In the genomic region with DNA sequence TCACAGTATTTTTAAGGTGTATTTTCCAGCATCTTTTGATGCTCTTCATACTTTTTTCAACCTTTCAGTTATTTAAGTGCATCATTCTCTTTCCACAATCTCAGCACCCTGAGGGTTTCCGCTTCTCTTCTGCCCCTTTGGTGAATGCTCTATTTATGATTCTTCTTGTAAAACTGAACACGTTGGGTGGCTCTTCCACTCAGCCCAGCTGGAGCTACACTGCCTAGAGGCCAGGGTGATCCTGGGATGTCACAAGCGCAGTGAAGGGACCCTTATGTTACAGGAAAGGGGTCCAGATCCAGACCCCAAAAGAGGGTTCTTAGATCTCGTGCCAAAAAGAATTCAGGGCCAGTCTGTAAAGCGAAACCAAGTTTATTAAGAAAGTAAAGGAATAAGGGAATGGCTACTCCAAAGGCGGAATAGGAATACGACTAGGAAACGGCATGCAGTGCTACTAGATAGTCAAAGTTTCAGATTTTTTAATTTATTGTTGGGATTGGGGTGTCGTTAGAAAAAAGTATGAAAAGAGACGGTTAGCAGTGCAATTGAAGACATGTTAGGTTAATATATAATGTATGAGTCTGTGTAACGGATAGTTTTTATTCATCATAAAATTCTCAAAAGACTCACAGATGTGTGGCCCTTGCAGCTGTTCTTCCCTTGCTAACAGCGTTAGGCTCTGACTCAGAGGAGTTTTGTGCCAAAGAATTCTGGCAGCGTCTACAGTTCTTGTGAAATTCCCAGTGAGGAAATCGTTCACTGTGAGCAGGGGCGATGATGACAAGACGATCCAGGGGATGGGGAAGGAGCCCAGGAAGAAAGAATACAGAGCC, we compare ENCODE assay signal across 1 cellular context.
TF ChIP-seq lines count a peak whose summit lies in the region.

No MANE protein-coding gene starts in this region.

TF ChIP-seq in HepG2, 621 proteins besides CTCF, POLR2A, EP300 and RAD21:
- TF ChIP-seq FOXK1 (CRISPR knock-in tag; IDR thresholded peaks at IDR 0.05; ENCODE audit: borderline replicate concordance, low read depth) = no peak
- TF ChIP-seq CEBPB (IDR thresholded peaks at IDR 0.05; ENCODE audit: borderline replicate concordance, low read depth, low read length) = peak; percentile 48; the same call in 1 of the 2 replicates
TF ChIP-seq in HepG2: peak in this region for 1.
